1 cellular context compared by ENCODE assay signal in genomic region chr2:121596221-121597080, GRCh38.
A peak's percentile ranks its signal among the peaks of the same experiment; 100 is the strongest.
TF ChIP-seq lines count a peak whose summit lies in the region.

No MANE protein-coding gene starts in this region.

TF ChIP-seq in K562, 482 proteins besides CTCF, POLR2A, EP300 and RAD21 (continued from another document and continues in another):
- TF ChIP-seq GTF3C2 (IDR thresholded peaks at IDR 0.05; ENCODE audit: borderline replicate concordance, extremely low read depth, insufficient read length): no peak
- no peak for TF ChIP-seq E2F3 (CRISPR knock-in tag; IDR thresholded peaks at IDR 0.05)
- no peak for TF ChIP-seq ZNF3 (CRISPR knock-in tag; IDR thresholded peaks at IDR 0.05)
- no peak for TF ChIP-seq ZNF785 (CRISPR knock-in tag; IDR thresholded peaks at IDR 0.05)
- TF ChIP-seq ATF3 (IDR thresholded peaks at IDR 0.05): peak; percentile 93
- TF ChIP-seq ATF3 (CRISPR knock-in tag; conservative IDR thresholded peaks at IDR 0.05): 0 out of 2 replicates have a peak, but pooled peaks have one; percentile 27
- TF ChIP-seq ZNF263 (CRISPR knock-in tag; IDR thresholded peaks at IDR 0.05; ENCODE audit: borderline replicate concordance): peak; percentile 70; the same call in 1 of the 2 replicates
- TF ChIP-seq PATZ1 (CRISPR knock-in tag; IDR thresholded peaks at IDR 0.05; ENCODE audit: borderline replicate concordance): no peak
- peak; percentile 63; the same call in 1 of the 2 replicates for TF ChIP-seq CUX1 (CRISPR knock-in tag; IDR thresholded peaks at IDR 0.05)
- TF ChIP-seq ZNF707 (CRISPR knock-in tag; conservative IDR thresholded peaks at IDR 0.05): no peak
- TF ChIP-seq AFF1 (IDR thresholded peaks at IDR 0.05; ENCODE audit: low read depth in 1 of 2, partially characterized antibody in 2 of 2): peak; percentile 68 to 90
- TF ChIP-seq BMI1 (IDR thresholded peaks at IDR 0.05; ENCODE audit: low read length): no peak
- TF ChIP-seq TFAP4 (CRISPR knock-in tag; IDR thresholded peaks at IDR 0.05; ENCODE audit: borderline replicate concordance): no peak
- TF ChIP-seq HOXB6 (CRISPR knock-in tag; IDR thresholded peaks at IDR 0.05; ENCODE audit: borderline replicate concordance): no peak
- peak; percentile 96 for TF ChIP-seq NCOR1 (IDR thresholded peaks at IDR 0.05)
- TF ChIP-seq ZNF224 (CRISPR knock-in tag; IDR thresholded peaks at IDR 0.05): no peak
- no peak for TF ChIP-seq ZNF174 (CRISPR knock-in tag; IDR thresholded peaks at IDR 0.05)
- TF ChIP-seq NRF1 (conservative IDR thresholded peaks at IDR 0.05 in 1 of 2, IDR thresholded peaks at IDR 0.05 in 1 of 2): 0 out of 4 replicates have a peak, but pooled peaks of 1 of the 2 experiments have one; percentile 19
- TF ChIP-seq ZNF444 (CRISPR knock-in tag; IDR thresholded peaks at IDR 0.05): no peak
- peak; percentile 24 for TF ChIP-seq TBP (optimal IDR thresholded peaks at IDR 0.05; ENCODE audit: low read depth, low read length)
- peak; percentile 98 for TF ChIP-seq POLR2AphosphoS5 (IDR thresholded peaks at IDR 0.05; ENCODE audit: control insufficient read depth, insufficient read depth, low read depth, low read length)
- TF ChIP-seq ZNF384 (IDR thresholded peaks at IDR 0.05; ENCODE audit: low read depth, low read length): peak; percentile 50; the same call in 1 of the 2 replicates
- TF ChIP-seq MIER1 (IDR thresholded peaks at IDR 0.05; ENCODE audit: low read depth): no peak
- TF ChIP-seq PKNOX1 (IDR thresholded peaks at IDR 0.05): peak; percentile 61
- TF ChIP-seq ZBTB34 (CRISPR knock-in tag; IDR thresholded peaks at IDR 0.05): no peak
- TF ChIP-seq LCOR (CRISPR knock-in tag; IDR thresholded peaks at IDR 0.05): peak; percentile 62; the same call in 1 of the 2 replicates
- TF ChIP-seq PHTF2 (CRISPR knock-in tag; IDR thresholded peaks at IDR 0.05): no peak
- TF ChIP-seq YBX1 (IDR thresholded peaks at IDR 0.05): no peak
- no peak for TF ChIP-seq MAFG (tag; conservative IDR thresholded peaks at IDR 0.05)
- no peak for TF ChIP-seq ZBTB7A (IDR thresholded peaks at IDR 0.05; ENCODE audit: borderline replicate concordance, control insufficient read depth, low read depth, low read length)
- TF ChIP-seq CTCFL (IDR thresholded peaks at IDR 0.05; ENCODE audit: borderline replicate concordance, insufficient read depth, low read depth, low read length, poor library complexity, severe bottlenecking): no peak
- peak; percentile 57 for TF ChIP-seq ASH1L (IDR thresholded peaks at IDR 0.05; ENCODE audit: borderline replicate concordance, low read depth, partially characterized antibody)
- no peak for TF ChIP-seq ZNF830 (CRISPR knock-in tag; IDR thresholded peaks at IDR 0.05)
- peak; percentile 89 for TF ChIP-seq FOXM1 (IDR thresholded peaks at IDR 0.05; ENCODE audit: low read depth)
- TF ChIP-seq FOXM1 (CRISPR knock-in tag; IDR thresholded peaks at IDR 0.05; ENCODE audit: low read depth): no peak
- peak; percentile 94 for TF ChIP-seq PML (IDR thresholded peaks at IDR 0.05; ENCODE audit: low read length)
